7 cellular contexts compared by ENCODE assay signal in genomic region chr17:61650749-61651148, GRCh38.
"Had no signal": no experiment of that assay in that cellular context is flagged by ENCODE, and none has a peak within 500 bp of the region (broad histone marks: within the 10 kb centered on the region; RNA-seq: fewer than 3 reads in every experiment).

No MANE protein-coding gene starts in this region.

- DNase-seq: GDM1, GF-D8 had no signal

- FAIRE-seq: GM12878, GM12891, GM12892, GM18507, GM19239 had no signal

- ATAC-seq: GM12878 had no signal
